In genomic region chr2:53785378-53785777, GRCh38 we compare ENCODE assay signal across 10 cellular contexts. TPM values are rescaled to one million over a fixed set of nuclear protein-coding genes. Genes with fewer than 3 reads are reported as not detected.
DNase-seq lines count a peak whose midpoint lies in the region; ATAC-seq, FAIRE-seq and TF ChIP-seq lines count a peak whose summit lies in the region.
"Had no signal": no experiment of that assay in that cellular context is flagged by ENCODE, and none has a peak within 500 bp of the region (broad histone marks: within the 10 kb centered on the region; RNA-seq: fewer than 3 reads in every experiment).

No MANE protein-coding gene starts in this region.

- peaks cover 10% of the 10 kb centered on the region for H3K4me1 ChIP-seq in A673 (ENCODE audit: insufficient read depth, low read length, poor library complexity, severe bottlenecking)
- H3K4me1 ChIP-seq in K562 (replicated peaks in 1 of 2; ENCODE audit: control insufficient read depth in 2 of 2, insufficient read depth in 2 of 2, low read length in 2 of 2) = peaks cover 4 to 11% of the 10 kb centered on the region in 2 experiments; a peak in 4 of 5 replicates
- H3K4me1 ChIP-seq in mesodermal cell (ENCODE audit: control insufficient read depth, insufficient read depth, low read length, poor library complexity, severe bottlenecking) = peaks cover 10% of the 10 kb centered on the region

- no peak for TF ChIP-seq POLR2A in K562 (conservative IDR thresholded peaks at IDR 0.05)

- H3K27me3 ChIP-seq in A673 (replicated peaks; ENCODE audit: insufficient read depth, low read depth, low read length, poor library complexity) (no peaks in the 10 kb centered on the region), K562 (ENCODE audit: control insufficient read depth in 2 of 2, insufficient read depth in 2 of 2, low read length in 2 of 2) (no peaks in the 10 kb centered on the region; a peak in 1 of 5 replicates)

- H3K27ac ChIP-seq in A673 (ENCODE audit: low read depth, low read length, poor library complexity, severe bottlenecking) (no peak overlapping the region), K562 (ENCODE audit: extremely low read depth, low read depth, low read length) (peak overlapping the region; percentile 16; the same call in 1 of the 3 replicates), mesodermal cell (ENCODE audit: low read depth, low read length, severe bottlenecking) (no peak overlapping the region)

- no peaks in the 10 kb centered on the region for H3K9me3 ChIP-seq in A673 (ENCODE audit: low read depth, low read length, poor library complexity, severe bottlenecking)
- no peaks in the 10 kb centered on the region for H3K9me3 ChIP-seq in K562 (replicated peaks; ENCODE audit: control insufficient read depth, insufficient read depth, low read depth, low read length)
- H3K9me3 ChIP-seq in mesodermal cell (ENCODE audit: control insufficient read depth, low read length) = no peaks in the 10 kb centered on the region

- TF ChIP-seq EP300 in K562 (IDR thresholded peaks at IDR 0.05; ENCODE audit: low read length) = no peak

- peak overlapping the region; percentile 100 for H3K4me2 ChIP-seq in K562 (ENCODE audit: insufficient read depth, low read length)

- H2AFZ ChIP-seq in K562 (ENCODE audit: low read depth, low read length) = no peak overlapping the region

- no peak for ATAC-seq in K562
- no peak for ATAC-seq in GM19455 (IDR thresholded peaks at IDR 0.05; ENCODE audit: unreplicated experiment)
- no peak for ATAC-seq in HG02571 (IDR thresholded peaks at IDR 0.05; ENCODE audit: unreplicated experiment)
- ATAC-seq: left colon had no signal

- peak overlapping the region; percentile 73 for H3K4me3 ChIP-seq in A673 (ENCODE audit: low read depth, low read length, poor library complexity, severe bottlenecking)
- H3K4me3 ChIP-seq in HFF-Myc (replicated peaks; ENCODE audit: low read depth, low read length) = peak overlapping the region; percentile 71
- H3K4me3 ChIP-seq in K562 = peak overlapping the region; percentile 94
- peak overlapping the region; percentile 76 for H3K4me3 ChIP-seq in mesodermal cell (ENCODE audit: extremely low read depth, insufficient read depth, low read length, poor library complexity, severe bottlenecking)

- H3K36me3 ChIP-seq in A673 (ENCODE audit: insufficient read depth, low read length, poor library complexity, severe bottlenecking) (no peaks in the 10 kb centered on the region), K562 (ENCODE audit: control insufficient read depth, insufficient read depth, low read length) (peaks cover 19% of the 10 kb centered on the region; the same call in 2 of the 3 replicates), mesodermal cell (ENCODE audit: control insufficient read depth, insufficient read depth, low read length) (peaks cover 30% of the 10 kb centered on the region)

- in situ Hi-C loops in K562 (cut with MboI) = no loop called here

- no peak for DNase-seq in A673 (ENCODE audit: low spot score)
- DNase-seq in HFF-Myc (ENCODE audit: extremely low read depth, low read depth) = no peak
- no peak for DNase-seq in K562 (ENCODE audit: extremely low read depth in 1 of 4, low spot score in 3 of 4)
- DNase-seq in cerebellum (ENCODE audit: low spot score) = no peak
- DNase-seq in GDM1 (lab: John Stamatoyannopoulos, UW) = no peak
- DNase-seq: activated CD4-positive, CD25-positive, alpha-beta regulatory T cell treated with anti-CD3 and anti-CD28 coated beads, Interleukin-2, amount 50 U/mL, for 72 hours; left colon had no signal

- intact Hi-C loops in A673 (cut with micrococcal nuclease; ENCODE audit: unreplicated experiment) = no loop called here
- intact Hi-C loops in K562 (cut with micrococcal nuclease) = no loop called here

- no peaks in the 10 kb centered on the region; the same call in 1 of the 2 replicates for H4K20me1 ChIP-seq in K562 (replicated peaks; ENCODE audit: control insufficient read depth, insufficient read depth, low read length)

- peaks cover 97% of the 10 kb centered on the region for H3K79me2 ChIP-seq in K562 (ENCODE audit: control insufficient read depth, insufficient read depth, low read length)

- no peaks in the 10 kb centered on the region for H3K9me1 ChIP-seq in K562 (ENCODE audit: control insufficient read depth, insufficient read depth, low read length)

- no TSS peak for BruUV-seq in A673 (replicated peaks; lab: Mats Ljungman, UMichigan)
- no TSS peak for BruUV-seq in K562 (replicated peaks; lab: Mats Ljungman, UMichigan)

- no peak for TF ChIP-seq RAD21 in K562 (CRISPR knock-in tag; conservative IDR thresholded peaks at IDR 0.05 in 1 of 2, IDR thresholded peaks at IDR 0.05 in 1 of 2)

- peak overlapping the region; percentile 72 to 93 for H3K9ac ChIP-seq in K562 (ENCODE audit: insufficient read depth in 1 of 2, low read depth in 2 of 2, low read length in 2 of 2)

- WGBS in K562 (ENCODE audit: insufficient coverage, low coverage, missing lambda C conversion rate) = 14% methylated on average over 11 of the region's 11 CpGs
- WGBS in mesodermal cell (ENCODE audit: insufficient coverage in 2 of 2), 2 experiments = 87 to 89% methylated on average over 10 of the region's 11 CpGs

- no peak for TF ChIP-seq CTCF in A673 (conservative IDR thresholded peaks at IDR 0.05; ENCODE audit: low read depth, low read length)
- no peak for TF ChIP-seq CTCF in HFF-Myc (IDR thresholded peaks at IDR 0.05; ENCODE audit: low read depth, low read length, missing control alignments)
- no peak for TF ChIP-seq CTCF in K562 (IDR thresholded peaks at IDR 0.05 in 2 of 3, conservative IDR thresholded peaks at IDR 0.05 in 1 of 3; ENCODE audit: insufficient read depth in 2 of 3, low read depth in 1 of 3, low read length in 3 of 3)

- POLR2A ChIA-PET in A673 (lab: Charles Lee; ENCODE audit: low non-redundant PET) (no interaction called here), K562 (lab: Yijun Ruan, JAX) (interaction anchor here (0.6 to 5.8 kb wide), 3 partner anchors 17 to 140 kb away, joined by 3 to 45 read pairs (median 4); partner anchors contain the start of gene CHAC2)

- no peak for FAIRE-seq in K562 (lab: Jason Lieb, UNC)

- CTCF ChIA-PET in A673 (lab: Charles Lee) (no interaction called here), K562 (lab: Yijun Ruan, JAX; ENCODE audit: low intra/inter-chr PET ratio) (interaction anchor here (0.7 kb wide), 1 partner anchor 141 kb away, joined by 4 read pairs; no protein-coding TSS in a partner anchor)

RNA-seq across cellular contexts. Expression of gene ASB3, which starts 1.4 kb away (rescaled TPM):
- 18.7 and 20.3 TPM in 2 replicates for total RNA-seq in A673 (2021)
- 43.3 and 66.7 TPM in 2 replicates for total RNA-seq in K562 (2011; cell fraction: chromatin; rRNA removed; ENCODE audit: low replicate concordance)
- 29.7 and 31.7 TPM in 2 replicates for total RNA-seq in K562 (2011; cell fraction: nucleolus; rRNA removed)
- total RNA-seq in K562 (2011; cell fraction: nucleoplasm; rRNA removed) = 38.3 and 40.2 TPM in 2 replicates
- 11.9 and 13.6 TPM in 2 replicates for total RNA-seq in K562 (2014; rRNA removed)
- total RNA-seq in K562 (2014; rRNA removed; fragmentation: Illumina TruSeq; extraction: Trizol) = 20.2 and 23.6 TPM in 2 replicates
- total RNA-seq in K562 (2015; rRNA removed; fragmentation: Illumina TruSeq; extraction: Trizol) = 17.0 and 17.9 TPM in 2 replicates
- total RNA-seq in K562 (2021) = 17.0 and 18.9 TPM in 2 replicates
- 32.0 and 35.3 TPM in 2 replicates for polyA plus RNA-seq in K562 (2011; rRNA removed)
- 12.9 and 22.4 TPM in 2 replicates for polyA plus RNA-seq in K562 (2011; cell fraction: cytosol; rRNA removed)
- polyA plus RNA-seq in K562 (2011; cell fraction: nucleus; rRNA removed) = 33.0 and 41.8 TPM in 2 replicates
- 11.0 and 11.2 TPM in 2 replicates for polyA plus RNA-seq in K562 (2012)
- polyA plus RNA-seq in K562 (2014; fragmentation: Illumina TruSeq; extraction: Trizol) = 14.5 and 18.7 TPM in 2 replicates
- 10 to 100 TPM; 20.1 to 22.4 TPM for polyA plus RNA-seq in K562 (2014; fragmentation: Nextera tagmentation; extraction: Ambion mirVana)
- polyA plus RNA-seq in K562 (2014; rRNA removed) = 16.3 and 16.7 TPM in 2 replicates
- polyA minus RNA-seq in K562 (2011; rRNA and poly(A)+ RNA removed) = 60.0 and 60.3 TPM in 2 replicates
- 15.0 and 16.4 TPM in 2 replicates for polyA minus RNA-seq in K562 (2011; cell fraction: cytosol; rRNA and poly(A)+ RNA removed)
- polyA minus RNA-seq in K562 (2011; cell fraction: nucleus; rRNA and poly(A)+ RNA removed) = 38.0 and 58.9 TPM in 2 replicates
- polyA plus RNA-seq in mesodermal cell (2013, experiment 1 of 2) = 29.0 TPM
- 29.0 TPM for polyA plus RNA-seq in mesodermal cell (2013, experiment 2 of 2)
- total RNA-seq in cerebellum = 69.6 TPM

RNA-seq across cellular contexts. Expression of gene ERLEC1, which starts 1.5 kb away (rescaled TPM):
- total RNA-seq in A673 (2021) (25.7 and 27.7 TPM in 2 replicates), K562 (2014; rRNA removed) (29.9 and 37.4 TPM in 2 replicates), K562 (2014; rRNA removed; fragmentation: Illumina TruSeq; extraction: Trizol) (30.6 and 34.7 TPM in 2 replicates), K562 (2015; rRNA removed; fragmentation: Illumina TruSeq; extraction: Trizol) (26.8 and 27.4 TPM in 2 replicates), K562 (2021) (20.9 and 21.6 TPM in 2 replicates), cerebellum (27.9 TPM)
- total RNA-seq in K562 (2011; cell fraction: chromatin; rRNA removed; ENCODE audit: low replicate concordance) = 15.9 and 42.6 TPM in 2 replicates
- 23.4 and 27.5 TPM in 2 replicates for total RNA-seq in K562 (2011; cell fraction: nucleolus; rRNA removed)
- total RNA-seq in K562 (2011; cell fraction: nucleoplasm; rRNA removed) = 37.2 and 50.0 TPM in 2 replicates
- polyA plus RNA-seq in K562 (2011; rRNA removed) (31.9 and 41.6 TPM in 2 replicates), K562 (2014; fragmentation: Illumina TruSeq; extraction: Trizol) (35.0 and 35.6 TPM in 2 replicates), K562 (2014; fragmentation: Nextera tagmentation; extraction: Ambion mirVana) (10 to 100 TPM; 12.0 to 13.8 TPM), K562 (2014; rRNA removed) (29.9 and 32.3 TPM in 2 replicates)
- polyA plus RNA-seq in K562 (2011; cell fraction: cytosol; rRNA removed) = 18.4 and 23.7 TPM in 2 replicates
- polyA plus RNA-seq in K562 (2011; cell fraction: nucleus; rRNA removed) = 10.6 and 14.5 TPM in 2 replicates
- polyA plus RNA-seq in K562 (2012) = 22.0 and 34.5 TPM in 2 replicates
- polyA minus RNA-seq in K562 (2011; rRNA and poly(A)+ RNA removed) = 22.8 and 27.7 TPM in 2 replicates
- 10.0 and 12.6 TPM in 2 replicates for polyA minus RNA-seq in K562 (2011; cell fraction: cytosol; rRNA and poly(A)+ RNA removed)
- polyA minus RNA-seq in K562 (2011; cell fraction: nucleus; rRNA and poly(A)+ RNA removed) = 13.3 and 21.0 TPM in 2 replicates
- polyA plus RNA-seq in mesodermal cell (2013, experiment 1 of 2) = 65.7 TPM
- 66.7 TPM for polyA plus RNA-seq in mesodermal cell (2013, experiment 2 of 2)

RNA-seq across cellular contexts. Expression of gene CHAC2, which starts 17.8 kb away (rescaled TPM):
- total RNA-seq in A673 (2021) = 20.1 and 20.4 TPM in 2 replicates
- 1.1 and 3.1 TPM in 2 replicates for total RNA-seq in K562 (2011; cell fraction: chromatin; rRNA removed; ENCODE audit: low replicate concordance)
- 1.3 TPM in 2 replicates for total RNA-seq in K562 (2011; cell fraction: nucleolus; rRNA removed)
- 1.7 and 2.3 TPM in 2 replicates for total RNA-seq in K562 (2011; cell fraction: nucleoplasm; rRNA removed)
- 9.8 and 12.7 TPM in 2 replicates for total RNA-seq in K562 (2014; rRNA removed)
- 21.9 and 22.6 TPM in 2 replicates for total RNA-seq in K562 (2014; rRNA removed; fragmentation: Illumina TruSeq; extraction: Trizol)
- 17.8 and 18.2 TPM in 2 replicates for total RNA-seq in K562 (2015; rRNA removed; fragmentation: Illumina TruSeq; extraction: Trizol)
- total RNA-seq in K562 (2021) = 12.2 and 14.7 TPM in 2 replicates
- polyA plus RNA-seq in K562 (2011; rRNA removed) = 7.4 and 15.7 TPM in 2 replicates
- polyA plus RNA-seq in K562 (2011; cell fraction: cytosol; rRNA removed) = 3.3 and 3.6 TPM in 2 replicates
- polyA plus RNA-seq in K562 (2011; cell fraction: nucleus; rRNA removed) = 1.7 and 2.0 TPM in 2 replicates
- polyA plus RNA-seq in K562 (2012) = 6.6 and 11.2 TPM in 2 replicates
- 12.7 and 19.4 TPM in 2 replicates for polyA plus RNA-seq in K562 (2014; fragmentation: Illumina TruSeq; extraction: Trizol)
- 10 to 100 TPM; 32.6 to 35.6 TPM for polyA plus RNA-seq in K562 (2014; fragmentation: Nextera tagmentation; extraction: Ambion mirVana)
- polyA plus RNA-seq in K562 (2014; rRNA removed) = 11.5 and 13.5 TPM in 2 replicates
- polyA minus RNA-seq in K562 (2011; rRNA and poly(A)+ RNA removed) = 2.5 and 2.9 TPM in 2 replicates
- 1.2 and 2.7 TPM in 2 replicates for polyA minus RNA-seq in K562 (2011; cell fraction: cytosol; rRNA and poly(A)+ RNA removed)
- polyA minus RNA-seq in K562 (2011; cell fraction: nucleus; rRNA and poly(A)+ RNA removed) = 1.6 and 1.7 TPM in 2 replicates
- 3.3 TPM for polyA plus RNA-seq in mesodermal cell (2013, experiment 1 of 2)
- 3.8 TPM for polyA plus RNA-seq in mesodermal cell (2013, experiment 2 of 2)
- total RNA-seq in cerebellum = 2.4 TPM
